Comparison of ENCODE assay signal across 22 cellular contexts in the genomic region with DNA sequence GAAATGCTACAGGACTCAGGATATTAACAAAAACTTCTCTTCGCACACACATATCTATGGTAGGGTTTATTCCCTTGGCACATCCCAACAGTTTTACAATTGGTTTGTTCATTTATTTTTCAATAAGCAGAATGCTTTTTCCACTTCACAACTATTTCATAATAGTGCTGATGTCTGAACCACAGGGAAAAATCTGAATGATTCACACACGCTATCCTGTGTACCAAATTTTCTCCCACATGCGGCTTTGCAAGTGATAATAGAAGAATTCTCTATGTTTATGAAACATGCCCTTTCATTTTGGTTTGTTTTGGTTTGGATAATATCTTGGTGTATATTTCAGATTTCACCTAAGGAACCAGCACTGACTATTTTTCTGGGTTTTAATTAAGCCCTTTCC.
"Had no signal": no experiment of that assay in that cellular context is flagged by ENCODE, and none has a peak within 500 bp of the region (broad histone marks: within the 10 kb centered on the region; RNA-seq: fewer than 3 reads in every experiment).

No MANE protein-coding gene starts in this region.

- H3K9me3 Mint-ChIP-seq: activated T-helper 1 cell treated with anti-CD3 and anti-CD28 coated beads, Interleukin-12 subunit alpha, Interleukin-12 subunit beta, Interleukin-2, Interleukin-4 antibody, amounts not matched to agents 30 ng/mL and 10 ng/mL and 1 ng/mL, durations not matched to agents 14 hours and 24 hours and 36 hours had no signal

- H3K36me3 ChIP-seq: colonic mucosa, esophagus muscularis mucosa, pancreas, transverse colon had no signal

- H3K27me3 Mint-ChIP-seq: activated naive CD8-positive, alpha-beta T cell treated with anti-CD3 and anti-CD28 coated beads, Interleukin-2, amount 50 U/mL, for 24 hours; central memory CD8-positive, alpha-beta T cell; stimulated activated naive CD8-positive, alpha-beta T cell treated with anti-CD3 and anti-CD28 coated beads, Interleukin-15, amount 100 ng/mL, for 72 hours; T-cell had no signal

- H3K4me3 Mint-ChIP-seq: activated CD8-positive, alpha-beta T cell treated with anti-CD3 and anti-CD28 coated beads, Interleukin-2, amount 10 ng/mL, durations not matched to agents 7 days and 5 days; activated naive CD8-positive, alpha-beta T cell treated with anti-CD3 and anti-CD28 coated beads, Interleukin-2, amount 50 U/mL, for 24 hours; activated T-helper 1 cell treated with anti-CD3 and anti-CD28 coated beads, Interleukin-12 subunit alpha, Interleukin-12 subunit beta, Interleukin-2, Interleukin-4 antibody, amounts not matched to agents 30 ng/mL and 10 ng/mL and 1 ng/mL, durations not matched to agents 14 hours and 24 hours and 36 hours; central memory CD8-positive, alpha-beta T cell; natural killer cell; stimulated activated naive CD8-positive, alpha-beta T cell treated with anti-CD3 and anti-CD28 coated beads, Interleukin-15, amount 100 ng/mL, for 72 hours; T-cell had no signal

- DNase-seq: activated CD4-positive, alpha-beta T cell treated with anti-CD3 and anti-CD28 coated beads for 1 hour; activated CD4-positive, alpha-beta T cell treated with anti-CD3 and anti-CD28 coated beads, Interleukin-2, amount 50 U/mL, for 1 hour; activated CD8-positive, alpha-beta T cell treated with anti-CD3 and anti-CD28 coated beads, Interleukin-2, amount 10 ng/mL, durations not matched to agents 7 days and 5 days; activated gamma-delta T cell; activated naive CD4-positive, alpha-beta T cell treated with anti-CD3 and anti-CD28 coated beads, Interleukin-2, amount 50 U/mL, for 16 hours; activated naive CD8-positive, alpha-beta T cell treated with anti-CD3 and anti-CD28 coated beads, Interleukin-2, amount 50 U/mL, for 24 hours; anterior cingulate cortex; colonic mucosa; foreskin keratinocyte; kidney; natural killer cell; pancreas; psoas muscle; right cardiac atrium; stimulated activated CD4-positive, alpha-beta T cell treated with anti-CD3 and anti-CD28 coated beads, Interleukin-12 subunit alpha, Interleukin-12 subunit beta, amount 100 ng/mL, for 4 hours; stimulated activated naive CD8-positive, alpha-beta T cell treated with anti-CD3 and anti-CD28 coated beads, Interleukin-15, amount 100 ng/mL, for 72 hours; T-cell; transverse colon had no signal

- H3K4me1 Mint-ChIP-seq: activated naive CD8-positive, alpha-beta T cell treated with anti-CD3 and anti-CD28 coated beads, Interleukin-2, amount 50 U/mL, for 24 hours; central memory CD8-positive, alpha-beta T cell; natural killer cell; stimulated activated naive CD8-positive, alpha-beta T cell treated with anti-CD3 and anti-CD28 coated beads, Interleukin-15, amount 100 ng/mL, for 72 hours; T-cell had no signal

- H3K36me3 Mint-ChIP-seq: natural killer cell, T-cell had no signal

- H3K27me3 ChIP-seq: colonic mucosa, esophagus muscularis mucosa, foreskin keratinocyte, pancreas, transverse colon had no signal

- ATAC-seq: activated CD8-positive, alpha-beta T cell treated with anti-CD3 and anti-CD28 coated beads, Interleukin-2, amount 10 ng/mL, durations not matched to agents 7 days and 5 days; activated naive CD8-positive, alpha-beta T cell treated with anti-CD3 and anti-CD28 coated beads, Interleukin-2, amount 50 U/mL, for 24 hours; foreskin keratinocyte; natural killer cell; pancreas; psoas muscle; right cardiac atrium; stimulated activated naive CD8-positive, alpha-beta T cell treated with anti-CD3 and anti-CD28 coated beads, Interleukin-15, amount 100 ng/mL, for 72 hours; T-cell had no signal

- H3K27ac ChIP-seq: colonic mucosa, esophagus muscularis mucosa, foreskin keratinocyte, pancreas, psoas muscle, transverse colon had no signal

- H3K4me3 ChIP-seq: colonic mucosa, esophagus muscularis mucosa, lung, pancreas, psoas muscle, transverse colon had no signal

- H3K27ac Mint-ChIP-seq: activated CD8-positive, alpha-beta T cell treated with anti-CD3 and anti-CD28 coated beads, Interleukin-2, amount 10 ng/mL, durations not matched to agents 7 days and 5 days; activated naive CD8-positive, alpha-beta T cell treated with anti-CD3 and anti-CD28 coated beads, Interleukin-2, amount 50 U/mL, for 24 hours; activated T-helper 1 cell treated with anti-CD3 and anti-CD28 coated beads, Interleukin-12 subunit alpha, Interleukin-12 subunit beta, Interleukin-2, Interleukin-4 antibody, amounts not matched to agents 30 ng/mL and 10 ng/mL and 1 ng/mL, durations not matched to agents 14 hours and 24 hours and 36 hours; natural killer cell; stimulated activated naive CD8-positive, alpha-beta T cell treated with anti-CD3 and anti-CD28 coated beads, Interleukin-15, amount 100 ng/mL, for 72 hours; T-cell had no signal
